ENCODE assay signal across 16 cellular contexts in the genomic region with DNA sequence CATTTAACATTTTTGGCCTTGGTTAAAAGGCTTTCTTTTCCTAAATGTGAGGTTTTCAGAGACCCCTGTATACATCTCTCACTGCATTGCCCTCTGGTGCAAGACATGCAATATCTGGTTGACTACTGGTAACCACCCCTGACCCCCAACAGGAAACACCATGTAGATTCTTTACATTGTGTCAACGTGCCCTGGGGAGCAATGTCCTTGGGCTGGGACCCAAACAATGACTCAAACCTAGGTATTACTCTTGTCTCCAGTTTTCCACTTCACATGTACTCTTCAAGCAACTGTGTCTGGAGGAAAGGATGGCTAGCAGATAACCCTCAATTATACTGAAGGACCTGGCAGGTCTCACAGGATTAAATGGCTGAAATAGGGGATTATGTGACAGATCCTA. TPM values are rescaled to one million over a fixed set of nuclear protein-coding genes. Genes with fewer than 3 reads are reported as not detected.
DNase-seq lines count a peak whose midpoint lies in the region; ATAC-seq and TF ChIP-seq lines count a peak whose summit lies in the region.
"Had no signal": no experiment of that assay in that cellular context is flagged by ENCODE, and none has a peak within 500 bp of the region (broad histone marks: within the 10 kb centered on the region; RNA-seq: fewer than 3 reads in every experiment).

No MANE protein-coding gene starts in this region.

- H2AFZ ChIP-seq in GM23248: no peak overlapping the region

- H3K27me3 Mint-ChIP-seq in endodermal cell (ENCODE audit: insufficient read depth) (peaks cover 61% of the 10 kb centered on the region), neural crest cell (ENCODE audit: low read depth) (peaks cover 51% of the 10 kb centered on the region)

- peak overlapping the region; percentile 69 for H3K4me2 ChIP-seq in GM23248 (ENCODE audit: unreplicated experiment)

- peak; percentile 30 for DNase-seq in ELF-1 (ENCODE audit: low read depth, low spot score)
- peak; percentile 5 for DNase-seq in GM23248
- DNase-seq in endodermal cell: no peak
- DNase-seq in neural crest cell (ENCODE audit: low read depth, low spot score): no peak
- no peak for DNase-seq in GDM1 (lab: John Stamatoyannopoulos, UW)
- no peak for DNase-seq in middle frontal gyrus (ENCODE audit: extremely low spot score, low spot score)
- DNase-seq: COR-L47, DMS153, KG1, NCI-H1048, NCI-H1436 treated with DMSO at 0.1 percent for 48 hours, NCI-H2081, NCI-H510A treated with DMSO at 0.1 percent for 48 hours, SJCRH30 had no signal

- no peak for TF ChIP-seq CTCF in endodermal cell (conservative IDR thresholded peaks at IDR 0.05)
- TF ChIP-seq CTCF in neural crest cell (conservative IDR thresholded peaks at IDR 0.05): no peak

- H3K27ac Mint-ChIP-seq in endodermal cell: no peak overlapping the region
- H3K27ac Mint-ChIP-seq in neural crest cell (ENCODE audit: unreplicated experiment): no peak overlapping the region

- H3K4me3 ChIP-seq in GM23248: 0 out of 2 replicates have a peak overlapping the region, but pooled peaks have one; percentile 72
- no peak overlapping the region for H3K4me3 ChIP-seq in endodermal cell (ENCODE audit: low read length)
- H3K4me3 ChIP-seq: SJCRH30 had no signal

- H3K27me3 ChIP-seq in GM23248 (replicated peaks; ENCODE audit: insufficient read depth) (peaks cover 36% of the 10 kb centered on the region), endodermal cell (ENCODE audit: control insufficient read depth, insufficient read depth, low read length, poor library complexity, severe bottlenecking) (peaks cover 41% of the 10 kb centered on the region)
- H3K27me3 ChIP-seq: SJCRH30 had no signal

- no peak overlapping the region for H3K9ac ChIP-seq in GM23248
- H3K9ac ChIP-seq in endodermal cell (ENCODE audit: extremely low read depth, low read length, poor library complexity, severe bottlenecking): no peak overlapping the region

- H3K9me3 Mint-ChIP-seq in endodermal cell (peaks cover 3% of the 10 kb centered on the region), neural crest cell (peaks cover 2% of the 10 kb centered on the region)

- no peaks in the 10 kb centered on the region for H3K79me2 ChIP-seq in GM23248 (ENCODE audit: insufficient read depth)

- 0 to 5% methylated on average over 1 of the region's 1 CpG for WGBS in GM23248 (ENCODE audit: low coverage in 1 of 2, low lambda C conversion rate in 2 of 2, missing lambda C conversion rate in 2 of 2), 2 experiments
- 50 to 55% methylated on average over 1 of the region's 1 CpG for WGBS in endodermal cell (ENCODE audit: insufficient coverage in 1 of 2, insufficient read length in 1 of 2), 2 experiments

- H3K4me3 Mint-ChIP-seq in endodermal cell: peak overlapping the region; percentile 62
- peak overlapping the region; percentile 70 for H3K4me3 Mint-ChIP-seq in neural crest cell

- H3K4me1 Mint-ChIP-seq in endodermal cell: peaks cover 17% of the 10 kb centered on the region
- H3K4me1 Mint-ChIP-seq in neural crest cell: peaks cover 20% of the 10 kb centered on the region

- no peaks in the 10 kb centered on the region for H3F3A ChIP-seq in GM23248 (ENCODE audit: insufficient read depth)

- H3K4me1 ChIP-seq in GM23248 (ENCODE audit: insufficient read depth): no peaks in the 10 kb centered on the region
- H3K4me1 ChIP-seq in endodermal cell (ENCODE audit: control insufficient read depth, insufficient read depth, low read length): peaks cover 3% of the 10 kb centered on the region
- H3K4me1 ChIP-seq: SJCRH30 had no signal

- no peaks in the 10 kb centered on the region for H4K20me1 ChIP-seq in GM23248 (ENCODE audit: insufficient read depth)

- no peak for ATAC-seq in GM18502 (IDR thresholded peaks at IDR 0.05; ENCODE audit: poor library complexity, unreplicated experiment)

- H3K9me2 ChIP-seq in GM23248 (ENCODE audit: insufficient read depth): no peaks in the 10 kb centered on the region

- no peaks in the 10 kb centered on the region for H3K9me3 ChIP-seq in GM23248 (ENCODE audit: low read depth)
- no peaks in the 10 kb centered on the region for H3K9me3 ChIP-seq in endodermal cell (ENCODE audit: control insufficient read depth, low read length)
- H3K9me3 ChIP-seq: SJCRH30 had no signal

- H3K27ac ChIP-seq in GM23248 (no peak overlapping the region), endodermal cell (ENCODE audit: low read depth, low read length) (no peak overlapping the region)
- H3K27ac ChIP-seq: RWPE1, SJCRH30 had no signal

- in situ Hi-C loops in GM23248 (cut with MboI): no loop called here

- H3K36me3 Mint-ChIP-seq in endodermal cell (ENCODE audit: low read depth): no peaks in the 10 kb centered on the region
- peaks cover 5% of the 10 kb centered on the region for H3K36me3 Mint-ChIP-seq in neural crest cell (ENCODE audit: low read depth)

- no peaks in the 10 kb centered on the region for H3K36me3 ChIP-seq in GM23248 (ENCODE audit: low read depth)
- no peaks in the 10 kb centered on the region for H3K36me3 ChIP-seq in endodermal cell (ENCODE audit: control insufficient read depth, insufficient read depth, low read length)
- H3K36me3 ChIP-seq: SJCRH30 had no signal

RNA-seq across cellular contexts. Expression of a gene that starts 1.1 kb away (rescaled TPM):
- not detected in 2 replicates for total RNA-seq in GM23248 (2014; rRNA removed; shearing (Covaris generic))
- polyA plus RNA-seq in GM23248 (2016; fragmentation: Nextera tagmentation; extraction: Ambion mirVana): 0.04 TPM in 1 of 2 replicates, not detected in the other
- total RNA-seq in endodermal cell (under 1 TPM; 0.13 to 0.26 TPM), neural crest cell (0.30 and 0.34 TPM in 2 replicates)
- 0.18 TPM for polyA plus RNA-seq in endodermal cell (2013, experiment 1 of 2)
- polyA plus RNA-seq in endodermal cell (2013, experiment 2 of 2): 0.29 TPM

Comparison
In these comparisons a context has a peak if more than half of its experiments do, and no peak if none do; other contexts are left out.
1. DNase-seq: peak in ELF-1 (single experiment) and GM23248 (single experiment); none in endodermal cell (single experiment), neural crest cell (single experiment), GDM1 (single experiment) and middle frontal gyrus (single experiment).